ENCODE assay signal across 18 cellular contexts in genomic region chr17:9566067-9566466, GRCh38. TPM values are rescaled to one million over a fixed set of nuclear protein-coding genes. Genes with fewer than 3 reads are reported as not detected.
A peak's percentile ranks its signal among the peaks of the same experiment; 100 is the strongest.
DNase-seq lines count a peak whose midpoint lies in the region; FAIRE-seq and TF ChIP-seq lines count a peak whose summit lies in the region.
"Had no signal": no experiment of that assay in that cellular context is flagged by ENCODE, and none has a peak within 500 bp of the region (broad histone marks: within the 10 kb centered on the region; RNA-seq: fewer than 3 reads in every experiment).

No MANE protein-coding gene starts in this region.

- H3K4me1 Mint-ChIP-seq in T-helper 2 cell treated with Interferon-gamma antibody and Interleukin-4, amounts not matched to agents 5 μg/mL and 100 μg/mL, for 36 hours (ENCODE audit: low read depth) = peaks cover 17% of the 10 kb centered on the region

- H3K27ac Mint-ChIP-seq in T-helper 2 cell treated with Interferon-gamma antibody and Interleukin-4, amounts not matched to agents 5 μg/mL and 100 μg/mL, for 36 hours = peak overlapping the region; percentile 51

- peak overlapping the region; percentile 63 for H3K4me3 Mint-ChIP-seq in T-helper 2 cell treated with Interferon-gamma antibody and Interleukin-4, amounts not matched to agents 5 μg/mL and 100 μg/mL, for 36 hours

- H3K36me3 ChIP-seq in brain microvascular endothelial cell (replicated peaks) (peaks cover 4% of the 10 kb centered on the region), tibial nerve (peaks cover 0 to 50% (median 5%) of the 10 kb centered on the region in 3 donors)

- TF ChIP-seq EP300 in tibial nerve (IDR thresholded peaks at IDR 0.05) = no peak

- no peaks in the 10 kb centered on the region for H3K9me3 Mint-ChIP-seq in T-helper 2 cell treated with Interferon-gamma antibody and Interleukin-4, amounts not matched to agents 5 μg/mL and 100 μg/mL, for 36 hours

- H3K9me3 ChIP-seq in tibial nerve = no peaks in the 10 kb centered on the region

- in situ Hi-C loops in brain microvascular endothelial cell (cut with HindIII; ENCODE audit: low pct_ligation_motif_present, low sequenced_read_pairs) = no loop called here

- no peaks in the 10 kb centered on the region for H3K27me3 Mint-ChIP-seq in T-helper 2 cell treated with Interferon-gamma antibody and Interleukin-4, amounts not matched to agents 5 μg/mL and 100 μg/mL, for 36 hours (ENCODE audit: low read depth)

- H3K36me3 Mint-ChIP-seq in T-helper 2 cell treated with Interferon-gamma antibody and Interleukin-4, amounts not matched to agents 5 μg/mL and 100 μg/mL, for 36 hours (ENCODE audit: low read depth) = peaks cover 27% of the 10 kb centered on the region

- H3K27ac ChIP-seq in brain microvascular endothelial cell (no peak overlapping the region), tibial nerve (no peak overlapping the region)
- H3K27ac ChIP-seq: cardiac muscle cell had no signal

- WGBS in tibial nerve, 2 donors = 55 to 63% methylated on average over 7 of the region's 7 CpGs

- TF ChIP-seq CTCF in brain microvascular endothelial cell (IDR thresholded peaks at IDR 0.05; ENCODE audit: low read depth, low read length, missing control alignments) (no peak), tibial nerve (IDR thresholded peaks at IDR 0.05) (no peak)

- peak; percentile 41 for FAIRE-seq in H54 (lab: Jason Lieb, UNC)

- no peaks in the 10 kb centered on the region for H3K4me1 ChIP-seq in tibial nerve

- TF ChIP-seq POLR2A in H54 (IDR thresholded peaks at IDR 0.05; ENCODE audit: low read depth, low read length) = no peak
- no peak for TF ChIP-seq POLR2A in tibial nerve (IDR thresholded peaks at IDR 0.05)

- H3K27me3 ChIP-seq in brain microvascular endothelial cell (replicated peaks) (no peaks in the 10 kb centered on the region), tibial nerve (no peaks in the 10 kb centered on the region)
- H3K27me3 ChIP-seq: cardiac muscle cell had no signal

- DNase-seq in NCI-H2171 treated with DMSO at 0.1 percent for 48 hours (lab: John Stamatoyannopoulos, UW) = peak; percentile 18
- DNase-seq in NCI-H2171 (lab: John Stamatoyannopoulos, UW) = no peak
- no peak for DNase-seq in H54 (ENCODE audit: insufficient read length, low spot score)
- DNase-seq in T-helper 2 cell treated with Interferon-gamma antibody and Interleukin-4, amounts not matched to agents 5 μg/mL and 100 μg/mL, for 36 hours (ENCODE audit: low spot score) = no peak
- peak; percentile 4 for DNase-seq in glomerular visceral epithelial cell (ENCODE audit: extremely low spot score)
- no peak for DNase-seq in brain microvascular endothelial cell
- no peak for DNase-seq in tibial nerve (ENCODE audit: low spot score in 2 of 2)
- DNase-seq in stimulated activated CD4-positive, alpha-beta T cell treated with anti-CD3 and anti-CD28 coated beads, Interleukin-4, amount 100 ng/mL, for 1 hour = no peak
- DNase-seq: EL; HCEC 1CT; midbrain; NCI-H1048; NCI-H526 treated with DMSO at 0.1 percent for 48 hours; SIG-M5; stimulated activated CD4-positive, alpha-beta T cell treated with anti-CD3 and anti-CD28 coated beads, Interleukin-15, amount 100 ng/mL, for 24 hours; stimulated activated CD8-positive, alpha-beta memory T cell treated with anti-CD3 and anti-CD28 coated beads, Interleukin-4, amount 100 ng/mL, for 48 hours had no signal

- no peak overlapping the region for H3K4me3 ChIP-seq in brain microvascular endothelial cell (ENCODE audit: low read depth, low read length)
- no peak overlapping the region for H3K4me3 ChIP-seq in tibial nerve
- H3K4me3 ChIP-seq: cardiac muscle cell had no signal

RNA-seq across cellular contexts. Expression of gene STX8, which starts 9.6 kb away (rescaled TPM):
- total RNA-seq in tibial nerve = 10 to 100 TPM; 57.7 to 97.2 (median 69.1) TPM

RNA-seq across cellular contexts. Expression of gene CFAP52, which starts 10.4 kb away (rescaled TPM):
- total RNA-seq in tibial nerve = 1 to 10 TPM in 1 of 4 donors, under 1 TPM in 2, not detected in 1; 0.22 to 1.6 (median 0.30) TPM
- total RNA-seq: cardiac muscle cell, posterior vena cava had no signal

Comparison
In these comparisons a context has a peak if more than half of its experiments do, and no peak if none do; other contexts are left out.
1. DNase-seq: peak in NCI-H2171 treated with DMSO at 0.1 percent for 48 hours (single experiment) and glomerular visceral epithelial cell (single experiment); none in NCI-H2171 (single experiment), H54 (single experiment), T-helper 2 cell treated with Interferon-gamma antibody and Interleukin-4, amounts not matched to agents 5 μg/mL and 100 μg/mL, for 36 hours (single experiment), brain microvascular endothelial cell (single experiment), tibial nerve (0 of 2) and stimulated activated CD4-positive, alpha-beta T cell treated with anti-CD3 and anti-CD28 coated beads, Interleukin-4, amount 100 ng/mL, for 1 hour (single experiment).